In genomic region chr16:12417051-12417818, GRCh38 we compare ENCODE assay signal across 3 cellular contexts.
TF ChIP-seq lines count a peak whose summit lies in the region.

No MANE protein-coding gene starts in this region.

TF ChIP-seq in HEK293, 187 proteins besides CTCF, POLR2A, EP300 and RAD21 (continued from another document):
- no peak for TF ChIP-seq WT1 (tag by site-specific recombination; IDR thresholded peaks at IDR 0.05)

TF ChIP-seq in K562, 482 proteins besides CTCF, POLR2A, EP300 and RAD21 (continued from another document):
- TF ChIP-seq ZNF512 (tag; IDR thresholded peaks at IDR 0.05) (peak; percentile 29; the same call in 1 of the 2 replicates), THRB (CRISPR knock-in tag; conservative IDR thresholded peaks at IDR 0.05) (0 out of 2 replicates have a peak, but pooled peaks have one; percentile 32), ZBTB26 (CRISPR knock-in tag; IDR thresholded peaks at IDR 0.05) (0 out of 2 replicates have a peak, but pooled peaks have one; percentile 20)

TF ChIP-seq in SK-N-SH, 30 proteins besides CTCF, POLR2A, EP300 and RAD21 (continued from another document):
- TF ChIP-seq MAX (IDR thresholded peaks at IDR 0.05; ENCODE audit: low read depth) (no peak), SMC3 (IDR thresholded peaks at IDR 0.05; ENCODE audit: low read depth, low read length) (no peak), EZH2phosphoT487 (IDR thresholded peaks at IDR 0.05; ENCODE audit: borderline replicate concordance, low read depth) (no peak), ELF1 (IDR thresholded peaks at IDR 0.05) (no peak), NRF1 (IDR thresholded peaks at IDR 0.05; ENCODE audit: low read depth, low read length) (no peak)
TF ChIP-seq in SK-N-SH: peak in this region for 0.
